Comparison of ENCODE assay signal across 31 cellular contexts in the genomic region with DNA sequence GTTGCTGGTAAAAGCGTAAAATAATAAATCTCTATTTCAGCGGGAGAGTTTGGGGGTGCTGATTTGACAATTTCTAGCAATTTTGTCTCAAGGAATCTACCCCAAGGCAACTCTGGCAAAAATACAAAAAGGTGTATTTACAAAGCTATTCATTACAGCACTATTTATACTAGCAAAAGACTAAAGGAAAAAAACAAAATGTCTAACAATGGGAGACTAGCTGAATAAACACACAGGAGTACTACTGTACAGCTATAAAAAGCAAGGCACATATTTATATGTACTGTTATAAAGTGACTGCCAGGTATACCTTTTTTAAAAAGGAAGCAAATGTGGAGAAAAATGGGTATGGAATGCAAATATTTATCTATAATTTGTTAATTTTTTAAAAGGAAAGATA. TPM values are rescaled to one million over a fixed set of nuclear protein-coding genes. Genes with fewer than 3 reads are reported as not detected.
A peak's percentile ranks its signal among the peaks of the same experiment; 100 is the strongest.
DNase-seq lines count a peak whose midpoint lies in the region; ATAC-seq, FAIRE-seq and TF ChIP-seq lines count a peak whose summit lies in the region.
"Had no signal": no experiment of that assay in that cellular context is flagged by ENCODE, and none has a peak within 500 bp of the region (broad histone marks: within the 10 kb centered on the region; RNA-seq: fewer than 3 reads in every experiment).

No MANE protein-coding gene starts in this region.

- no peak for FAIRE-seq in HepG2 (lab: Jason Lieb, UNC)
- FAIRE-seq: GM12891, H54, HTR-8/SVneo, RCC 7860 had no signal

- H3K4me1 ChIP-seq in HepG2 (ENCODE audit: insufficient read depth, low read length) (no peaks in the 10 kb centered on the region), right lobe of liver (no peaks in the 10 kb centered on the region), neural progenitor cell (no peaks in the 10 kb centered on the region)

- no peak overlapping the region for H3K4me3 Mint-ChIP-seq in neural progenitor cell
- H3K4me3 Mint-ChIP-seq: CD8-positive, alpha-beta T cell; T-helper 1 cell treated with Interleukin-12 subunit alpha and Interleukin-12 subunit beta and Interleukin-4 antibody, amounts not matched to agents 30 μg/mL and 1 μg/mL, for 36 hours had no signal

- H3K36me3 Mint-ChIP-seq in neural progenitor cell = no peaks in the 10 kb centered on the region
- H3K36me3 Mint-ChIP-seq: CD8-positive, alpha-beta T cell had no signal

- CTCF ChIA-PET in HepG2 (lab: Yijun Ruan, JAX; ENCODE audit: low intra/inter-chr PET ratio, low total read pairs) = no interaction called here

- BruUV-seq in HepG2 (replicated peaks; lab: Mats Ljungman, UMichigan) = no TSS peak

- no peaks in the 10 kb centered on the region for H3F3A ChIP-seq in neural progenitor cell (ENCODE audit: low read depth)

- no peaks in the 10 kb centered on the region for H3K9me3 Mint-ChIP-seq in neural progenitor cell
- H3K9me3 Mint-ChIP-seq: CD8-positive, alpha-beta T cell; T-helper 1 cell treated with Interleukin-12 subunit alpha and Interleukin-12 subunit beta and Interleukin-4 antibody, amounts not matched to agents 30 μg/mL and 1 μg/mL, for 36 hours had no signal

- no peak overlapping the region for H3K27ac Mint-ChIP-seq in neural progenitor cell
- H3K27ac Mint-ChIP-seq: CD8-positive, alpha-beta T cell; T-helper 1 cell treated with Interleukin-12 subunit alpha and Interleukin-12 subunit beta and Interleukin-4 antibody, amounts not matched to agents 30 μg/mL and 1 μg/mL, for 36 hours had no signal

- H3K36me3 ChIP-seq in HepG2 (replicated peaks in 1 of 2; ENCODE audit: control insufficient read depth in 1 of 2, insufficient read depth in 2 of 2, low read length in 2 of 2) (no peaks in the 10 kb centered on the region), right lobe of liver (no peaks in the 10 kb centered on the region), neural progenitor cell (no peaks in the 10 kb centered on the region)

- H3K4me1 Mint-ChIP-seq in neural progenitor cell = no peaks in the 10 kb centered on the region

- no peaks in the 10 kb centered on the region for H3K9me3 ChIP-seq in HepG2 (ENCODE audit: low read length)
- H3K9me3 ChIP-seq in right lobe of liver = no peaks in the 10 kb centered on the region
- H3K9me3 ChIP-seq in neural progenitor cell (ENCODE audit: low read depth) = no peaks in the 10 kb centered on the region
- H3K9me3 ChIP-seq: Caco-2, SK-N-SH had no signal

- H3K4me3 ChIP-seq in HepG2 (replicated peaks in 1 of 3; ENCODE audit: insufficient read depth in 1 of 3, low read depth in 2 of 3, low read length in 3 of 3) (no peak overlapping the region), right lobe of liver (no peak overlapping the region), neural progenitor cell (no peak overlapping the region)

- H3K27me3 Mint-ChIP-seq in neural progenitor cell (ENCODE audit: insufficient read depth, low read depth) = peaks cover 8% of the 10 kb centered on the region

- TF ChIP-seq RAD21 in HepG2 (CRISPR knock-in tag; IDR thresholded peaks at IDR 0.05) = no peak

- no peak for TF ChIP-seq CTCF in HepG2 (CRISPR knock-in tag; IDR thresholded peaks at IDR 0.05)
- TF ChIP-seq CTCF in right lobe of liver (IDR thresholded peaks at IDR 0.05) = no peak
- no peak for TF ChIP-seq CTCF in VCaP (conservative IDR thresholded peaks at IDR 0.05)
- TF ChIP-seq CTCF in neural progenitor cell (IDR thresholded peaks at IDR 0.05) = no peak

- 94% methylated on average over 2 of the region's 2 CpGs for WGBS in HepG2 (ENCODE audit: low lambda C conversion rate)
- 82% methylated on average over 2 of the region's 2 CpGs for WGBS in right lobe of liver (ENCODE audit: insufficient coverage, low coverage, low lambda C conversion rate, missing lambda C conversion rate)

- TF ChIP-seq POLR2A in HepG2 (IDR thresholded peaks at IDR 0.05; ENCODE audit: insufficient read depth in 1 of 2, low read depth in 2 of 2, low read length in 2 of 2) (no peak), right lobe of liver (IDR thresholded peaks at IDR 0.05) (no peak)

- no peak overlapping the region for H3K4me2 ChIP-seq in HepG2 (ENCODE audit: low read depth, low read length)
- no peak overlapping the region for H3K4me2 ChIP-seq in neural progenitor cell
- H3K4me2 ChIP-seq: SK-N-SH had no signal

- H3K27ac ChIP-seq in HepG2 (ENCODE audit: extremely low read length, insufficient read depth, low read length) = no peak overlapping the region
- H3K27ac ChIP-seq in right lobe of liver = no peak overlapping the region
- peak overlapping the region; percentile 50 for H3K27ac ChIP-seq in VCaP
- no peak overlapping the region for H3K27ac ChIP-seq in neural progenitor cell

- POLR2A ChIA-PET in HepG2 (lab: Yijun Ruan, JAX) = no interaction called here

- DNase-seq in HepG2 (ENCODE audit: low spot score) = no peak
- DNase-seq in right lobe of liver = no peak
- DNase-seq in M059J (ENCODE audit: low read depth) = peak; percentile 15
- DNase-seq in MV-4-11 (lab: John Stamatoyannopoulos, UW) = no peak
- no peak for DNase-seq in neural progenitor cell (ENCODE audit: low spot score)
- DNase-seq in AML-193 (lab: John Stamatoyannopoulos, UW) = no peak
- DNase-seq: 8988T; C1 segment of cervical spinal cord; Caco-2; CD8-positive, alpha-beta T cell; EL; GDM1; KBM-7; NCI-H1092; NCI-H1417 treated with DMSO at 0.1 percent for 48 hours; NCI-H1694 treated with DMSO at 0.1 percent for 48 hours; NCI-H2081; NCI-H2171; NCI-H226; NCI-H524; NCI-H774; NK-92 treated with Interleukin-12 subunit alpha and Interleukin-12 subunit beta, amount 100 ng/mL, for 24 hours; SK-N-SH; SW 1271 had no signal

- no peaks in the 10 kb centered on the region for H4K20me1 ChIP-seq in HepG2 (ENCODE audit: insufficient read depth, low read length)
- H4K20me1 ChIP-seq in neural progenitor cell (ENCODE audit: low read depth) = no peaks in the 10 kb centered on the region

- H3K27me3 ChIP-seq in HepG2 (ENCODE audit: control insufficient read depth in 1 of 2, insufficient read depth in 2 of 2, low read length in 2 of 2) (no peaks in the 10 kb centered on the region), right lobe of liver (no peaks in the 10 kb centered on the region), neural progenitor cell (no peaks in the 10 kb centered on the region)

- H3K9ac ChIP-seq in HepG2 (ENCODE audit: insufficient read depth, low read depth, low read length) (no peak overlapping the region), neural progenitor cell (no peak overlapping the region)
- H3K9ac ChIP-seq: SK-N-SH had no signal

- intact Hi-C loops in HepG2 (cut with micrococcal nuclease; ENCODE audit: unreplicated experiment) = loop anchor here (2.0 kb wide), 1 partner anchor 69 kb away; no protein-coding TSS in a partner anchor
- intact Hi-C loops in right lobe of liver (cut with DNase I) = no loop called here

- TF ChIP-seq EP300 in HepG2 (IDR thresholded peaks at IDR 0.05; ENCODE audit: low read depth in 2 of 2, low read length in 2 of 2) = no peak
- no peak for TF ChIP-seq EP300 in HepG2 (CRISPR knock-in tag; IDR thresholded peaks at IDR 0.05; ENCODE audit: borderline replicate concordance)

- in situ Hi-C loops in HepG2 (cut with HindIII; ENCODE audit: extremely low pct_ligation_motif_present, low pct_unique_long_range_greater_than_20kb) = no loop called here

- no peak for ATAC-seq in HepG2
- ATAC-seq in right lobe of liver = no peak
- no peak for ATAC-seq in HG03565 (IDR thresholded peaks at IDR 0.05; ENCODE audit: unreplicated experiment)
- ATAC-seq: CD8-positive, alpha-beta T cell had no signal

- H2AFZ ChIP-seq in HepG2 (ENCODE audit: low read length) = no peak overlapping the region
- no peak overlapping the region for H2AFZ ChIP-seq in neural progenitor cell (replicated peaks)

- H3K79me2 ChIP-seq in HepG2 (ENCODE audit: insufficient read depth, low read length) (no peaks in the 10 kb centered on the region), neural progenitor cell (ENCODE audit: low read depth) (no peaks in the 10 kb centered on the region)

TF ChIP-seq in HepG2, 621 proteins besides CTCF, POLR2A, EP300 and RAD21:
- TF ChIP-seq MAFK (conservative IDR thresholded peaks at IDR 0.05 in 1 of 2, IDR thresholded peaks at IDR 0.05 in 1 of 2; ENCODE audit: low read length in 2 of 2) (0 out of 4 replicates have a peak, but pooled peaks have one; percentile 4 to 15), ZNF709 (CRISPR knock-in tag; IDR thresholded peaks at IDR 0.05) (no peak)

RNA-seq across cellular contexts. Expression of a gene that starts 32.7 kb away (rescaled TPM):
- total RNA-seq in HepG2 (2016; rRNA removed; fragmentation: Illumina TruSeq; extraction: Trizol) (13.2 and 20.3 TPM in 2 replicates), right lobe of liver (under 1 TPM in 5 of 6 experiments, not detected in 1; 0.06 to 0.55 (median 0.28) TPM), neural progenitor cell (ENCODE audit: low replicate concordance) (9.8 and 10.3 TPM in 2 replicates)
- total RNA-seq in HepG2 (2016; cell fraction: cytosol; rRNA removed; fragmentation: Illumina TruSeq; extraction: Trizol; ENCODE audit: low read depth) = 6.5 and 8.4 TPM in 2 replicates
- total RNA-seq in HepG2 (2016; cell fraction: insoluble cytoplasmic fraction; rRNA removed; fragmentation: Illumina TruSeq; extraction: Trizol) = 11.0 and 19.5 TPM in 2 replicates
- total RNA-seq in HepG2 (2016; cell fraction: membrane; rRNA removed; fragmentation: Illumina TruSeq; extraction: Trizol) = 12.0 and 13.3 TPM in 2 replicates
- 13.5 and 17.0 TPM in 2 replicates for total RNA-seq in HepG2 (2016; cell fraction: nucleus; rRNA removed; fragmentation: Illumina TruSeq; extraction: Trizol)
- polyA plus RNA-seq in HepG2 (2011; rRNA removed) = 5.6 and 5.8 TPM in 2 replicates
- polyA plus RNA-seq in HepG2 (2011; cell fraction: cytosol; rRNA removed) = 4.8 and 6.6 TPM in 2 replicates
- polyA plus RNA-seq in HepG2 (2011; cell fraction: nucleus; rRNA removed) = 2.0 and 2.7 TPM in 2 replicates
- 4.9 and 9.1 TPM in 2 replicates for polyA plus RNA-seq in HepG2 (2012)
- 3.2 and 3.5 TPM in 2 replicates for polyA plus RNA-seq in HepG2 (2016; cell fraction: cytosol; fragmentation: Illumina TruSeq; extraction: Trizol; ENCODE audit: low read depth)
- polyA plus RNA-seq in HepG2 (2016; cell fraction: insoluble cytoplasmic fraction; fragmentation: Illumina TruSeq; extraction: Trizol; ENCODE audit: low read depth) = 9.4 and 9.5 TPM in 2 replicates
- 7.2 and 8.0 TPM in 2 replicates for polyA plus RNA-seq in HepG2 (2016; cell fraction: membrane; fragmentation: Illumina TruSeq; extraction: Trizol; ENCODE audit: low read depth)
- 15.9 and 17.7 TPM in 2 replicates for polyA plus RNA-seq in HepG2 (2016; cell fraction: nucleus; fragmentation: Illumina TruSeq; extraction: Trizol; ENCODE audit: insufficient read depth, low read depth)
- polyA minus RNA-seq in HepG2 (2011; rRNA and poly(A)+ RNA removed; ENCODE audit: low replicate concordance) = 21.6 and 51.3 TPM in 2 replicates
- 6.0 and 11.2 TPM in 2 replicates for polyA minus RNA-seq in HepG2 (2011; cell fraction: cytosol; rRNA and poly(A)+ RNA removed)
- polyA minus RNA-seq in HepG2 (2011; cell fraction: nucleus; rRNA and poly(A)+ RNA removed) = 1.8 and 3.2 TPM in 2 replicates
- 26.4 and 33.4 TPM in 2 replicates for total RNA-seq in M059J (2014; rRNA removed; shearing (Covaris generic))
